ENCODE assay signal across 25 cellular contexts in the genomic region with DNA sequence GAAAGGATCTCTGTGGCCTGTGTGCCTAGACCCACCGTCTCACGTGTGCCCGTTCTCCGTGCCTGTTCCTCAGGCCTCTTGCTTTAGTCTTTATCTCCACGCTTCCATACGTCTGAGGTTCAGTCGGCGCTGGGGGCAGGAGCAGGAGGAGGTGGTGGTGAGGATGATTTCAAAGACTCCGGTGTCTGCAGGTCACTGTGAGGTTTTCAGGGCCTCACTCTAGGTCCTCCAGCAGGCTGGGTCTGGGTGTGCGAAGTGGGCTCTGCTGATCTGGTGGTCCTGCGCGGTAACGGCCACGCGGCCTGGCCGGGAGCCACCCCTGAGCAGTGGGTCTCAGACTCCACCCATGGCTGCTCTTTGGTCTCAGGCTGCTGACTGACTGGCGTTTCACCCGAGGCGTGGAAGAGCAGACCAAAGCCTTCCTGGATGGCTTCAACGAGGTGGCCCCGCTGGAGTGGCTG. TPM values are rescaled to one million over a fixed set of nuclear protein-coding genes. Genes with fewer than 3 reads are reported as not detected.
"Had no signal": no experiment of that assay in that cellular context is flagged by ENCODE, and none has a peak within 500 bp of the region (broad histone marks: within the 10 kb centered on the region; RNA-seq: fewer than 3 reads in every experiment).

No MANE protein-coding gene starts in this region.

- H3K4me1 ChIP-seq: gastrocnemius medialis, left lung, transverse colon had no signal

- H3K4me2 ChIP-seq: hepatocyte had no signal

- H3K4me3 ChIP-seq: gastrocnemius medialis, hepatocyte, left lung, lung, ovary, right lobe of liver, skin epidermis, transverse colon had no signal

- H3K36me3 ChIP-seq: ovary had no signal

- H3K27me3 ChIP-seq: gastrocnemius medialis, hepatocyte, left lung, neutrophil, ovary, right lobe of liver, transverse colon had no signal

- H3K27ac ChIP-seq: gastrocnemius medialis, hepatocyte, left lung, neutrophil, ovary, right lobe of liver, skin epidermis, transverse colon had no signal

- ATAC-seq: gastrocnemius medialis; left lung; right lobe of liver; stimulated activated effector memory CD8-positive, alpha-beta T cell treated with anti-CD3 and anti-CD28 coated beads, Interleukin-12 subunit alpha, Interleukin-12 subunit beta, amount 100 ng/mL, for 72 hours had no signal

- H2AFZ ChIP-seq: hepatocyte had no signal

- H3K9me3 ChIP-seq: gastrocnemius medialis, left lung, neutrophil, ovary, right lobe of liver, transverse colon had no signal

- DNase-seq: activated CD4-positive, alpha-beta memory T cell treated with anti-CD3 and anti-CD28 coated beads, Interleukin-2, amount 10 ng/mL, durations not matched to agents 7 days and 5 days; activated CD4-positive, alpha-beta T cell treated with anti-CD3 and anti-CD28 coated beads for 1 hour; activated CD4-positive, alpha-beta T cell treated with anti-CD3 and anti-CD28 coated beads, Interleukin-2, amount 10 ng/mL, durations not matched to agents 7 days and 5 days; activated CD8-positive, alpha-beta memory T cell treated with anti-CD3 and anti-CD28 coated beads, Interleukin-2, amount 50 U/mL, for 48 hours; activated gamma-delta T cell treated with Interleukin-2 at 50 U/mL for 16 hours; activated naive CD4-positive, alpha-beta T cell treated with anti-CD3 and anti-CD28 coated beads, Interleukin-2, amount 50 U/mL, for 16 hours; activated T-cell treated with anti-CD3 and anti-CD28 coated beads, Interleukin-2, amount 50 U/mL, for 24 hours; amniotic stem cell; central memory CD4-positive, alpha-beta T cell; effector CD8-positive, alpha-beta T cell; erythroblast; gastrocnemius medialis; immature natural killer cell; kidney glomerular epithelial cell; left lung; right lobe of liver; stimulated activated CD4-positive, alpha-beta T cell treated with anti-CD3 and anti-CD28 coated beads, Interleukin-4, amount 100 ng/mL, for 24 hours; T-helper 2 cell; transverse colon had no signal

RNA-seq across cellular contexts. Expression of a gene that starts 14.4 kb away (rescaled TPM):
- polyA plus RNA-seq: immature natural killer cell had no signal
